Comparison of ENCODE assay signal across 8 cellular contexts in genomic region chr13:29125145-29125933, GRCh38.
DNase-seq lines count a peak whose midpoint lies in the region; ATAC-seq and TF ChIP-seq lines count a peak whose summit lies in the region.

No MANE protein-coding gene starts in this region.

- POLR2A ChIA-PET in CD4-positive, alpha-beta T cell (lab: Charles Lee) = interaction anchor here (0.8 to 1.0 kb wide), 2 partner anchors 18 to 44 kb away, joined by 3 to 5 read pairs; no protein-coding TSS in a partner anchor

- no peak for TF ChIP-seq CTCF in CD4-positive, alpha-beta T cell (IDR thresholded peaks at IDR 0.05)
- no peak for TF ChIP-seq CTCF in nephron progenitor cell (IDR thresholded peaks at IDR 0.05)

- no peaks in the 10 kb centered on the region for H3K27me3 ChIP-seq in CD4-positive, alpha-beta T cell (ENCODE audit: control insufficient read depth, insufficient read depth, low read length)

- intact Hi-C loops in CD4-positive, alpha-beta T cell (cut with DNase I, micrococcal nuclease) = no loop called here

- H3K4me1 Mint-ChIP-seq in CD4-positive, alpha-beta T cell (ENCODE audit: low read depth) = peaks cover 17% of the 10 kb centered on the region
- no peaks in the 10 kb centered on the region for H3K4me1 Mint-ChIP-seq in T-helper 1 cell treated with Interleukin-12 subunit alpha and Interleukin-12 subunit beta and Interleukin-4 antibody, amounts not matched to agents 30 μg/mL and 1 μg/mL, for 36 hours (ENCODE audit: low read depth)
- no peaks in the 10 kb centered on the region for H3K4me1 Mint-ChIP-seq in nephron progenitor cell

- ATAC-seq in CD4-positive, alpha-beta T cell (ENCODE audit: poor library complexity) = peak; percentile 69
- ATAC-seq in GM19023 (IDR thresholded peaks at IDR 0.05; ENCODE audit: unreplicated experiment) (peak; percentile 76), HG02884 (IDR thresholded peaks at IDR 0.05; ENCODE audit: unreplicated experiment) (peak; percentile 81)

- H3K9me3 Mint-ChIP-seq in CD4-positive, alpha-beta T cell = no peaks in the 10 kb centered on the region
- H3K9me3 Mint-ChIP-seq in T-helper 1 cell treated with Interleukin-12 subunit alpha and Interleukin-12 subunit beta and Interleukin-4 antibody, amounts not matched to agents 30 μg/mL and 1 μg/mL, for 36 hours = peaks cover 3% of the 10 kb centered on the region
- H3K9me3 Mint-ChIP-seq in nephron progenitor cell = peaks cover 16% of the 10 kb centered on the region

- no peak for DNase-seq in CD4-positive, alpha-beta T cell
- DNase-seq in D341Med (ENCODE audit: low spot score) = no peak
- no peak for DNase-seq in HuH-7 (ENCODE audit: low spot score)
- no peak for DNase-seq in nephron progenitor cell
- DNase-seq in COLO829 (ENCODE audit: low spot score) = no peak

- H3K27ac ChIP-seq in CD4-positive, alpha-beta T cell (ENCODE audit: low read depth, low read length) = peak overlapping the region; percentile 10

- no peaks in the 10 kb centered on the region for H3K36me3 Mint-ChIP-seq in CD4-positive, alpha-beta T cell (ENCODE audit: low read depth)
- H3K36me3 Mint-ChIP-seq in T-helper 1 cell treated with Interleukin-12 subunit alpha and Interleukin-12 subunit beta and Interleukin-4 antibody, amounts not matched to agents 30 μg/mL and 1 μg/mL, for 36 hours (ENCODE audit: low read depth) = no peaks in the 10 kb centered on the region
- H3K36me3 Mint-ChIP-seq in nephron progenitor cell (ENCODE audit: low read depth) = no peaks in the 10 kb centered on the region

- no peaks in the 10 kb centered on the region for H3K27me3 Mint-ChIP-seq in CD4-positive, alpha-beta T cell
- no peaks in the 10 kb centered on the region for H3K27me3 Mint-ChIP-seq in T-helper 1 cell treated with Interleukin-12 subunit alpha and Interleukin-12 subunit beta and Interleukin-4 antibody, amounts not matched to agents 30 μg/mL and 1 μg/mL, for 36 hours (ENCODE audit: low read depth)
- H3K27me3 Mint-ChIP-seq in nephron progenitor cell (ENCODE audit: low read depth, poor library complexity) = peaks cover 4% of the 10 kb centered on the region

- H3K9me3 ChIP-seq in CD4-positive, alpha-beta T cell (ENCODE audit: control insufficient read depth, low read length) = no peaks in the 10 kb centered on the region

- H3K4me3 Mint-ChIP-seq in CD4-positive, alpha-beta T cell = peak overlapping the region; percentile 71
- H3K4me3 Mint-ChIP-seq in T-helper 1 cell treated with Interleukin-12 subunit alpha and Interleukin-12 subunit beta and Interleukin-4 antibody, amounts not matched to agents 30 μg/mL and 1 μg/mL, for 36 hours = no peak overlapping the region
- H3K4me3 Mint-ChIP-seq in nephron progenitor cell = no peak overlapping the region

- H3K27ac Mint-ChIP-seq in CD4-positive, alpha-beta T cell = peak overlapping the region; percentile 71
- H3K27ac Mint-ChIP-seq in T-helper 1 cell treated with Interleukin-12 subunit alpha and Interleukin-12 subunit beta and Interleukin-4 antibody, amounts not matched to agents 30 μg/mL and 1 μg/mL, for 36 hours = peak overlapping the region; percentile 58
- H3K27ac Mint-ChIP-seq in nephron progenitor cell = no peak overlapping the region

- CTCF ChIA-PET in CD4-positive, alpha-beta T cell (lab: Charles Lee) = no interaction called here
